ENCODE assay signal across 8 cellular contexts in the genomic region with DNA sequence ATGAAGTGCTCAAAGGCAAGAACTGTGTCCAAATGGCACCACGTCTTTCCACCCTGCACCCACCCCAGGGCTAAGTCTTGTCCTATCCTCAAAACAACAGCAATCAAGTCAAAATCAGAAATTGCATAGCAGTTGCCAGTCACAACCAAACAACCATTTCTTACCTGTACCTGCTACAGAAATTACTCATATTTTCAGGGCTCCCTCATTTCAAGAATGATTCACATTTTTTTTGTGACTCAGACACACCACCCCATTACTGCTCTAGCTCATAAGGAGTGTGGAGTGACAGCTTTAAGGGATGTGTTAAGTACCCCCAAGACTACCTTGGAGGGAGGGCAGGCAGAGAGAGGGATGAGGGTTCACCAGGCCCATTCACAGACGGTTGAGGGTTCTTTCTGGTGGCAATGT.
DNase-seq lines count a peak whose midpoint lies in the region; ATAC-seq and TF ChIP-seq lines count a peak whose summit lies in the region.

No MANE protein-coding gene starts in this region.

- H3K9me3 Mint-ChIP-seq in activated CD8-positive, alpha-beta memory T cell treated with anti-CD3 and anti-CD28 coated beads, Interleukin-2, amount 10 ng/mL, durations not matched to agents 7 days and 5 days (ENCODE audit: low read depth) = no peaks in the 10 kb centered on the region
- H3K9me3 Mint-ChIP-seq in activated T-cell treated with anti-CD3 and anti-CD28 coated beads, Interleukin-2, amount 50 U/mL, for 72 hours = peaks cover 2% of the 10 kb centered on the region in 2 donors
- no peaks in the 10 kb centered on the region for H3K9me3 Mint-ChIP-seq in stimulated activated memory B cell treated with anti-CD40 and anti-IgM and Interleukin-4, amounts not matched to agents 10 μg/mL and 1 μg/mL and 100 μg/mL, for 72 hours
- H3K9me3 Mint-ChIP-seq in progenitor cell of endocrine pancreas (ENCODE audit: low read depth) = no peaks in the 10 kb centered on the region

- no peak for TF ChIP-seq CTCF in progenitor cell of endocrine pancreas (IDR thresholded peaks at IDR 0.05; ENCODE audit: unreplicated experiment)

- H3K4me3 Mint-ChIP-seq in activated CD8-positive, alpha-beta memory T cell treated with anti-CD3 and anti-CD28 coated beads, Interleukin-2, amount 10 ng/mL, durations not matched to agents 7 days and 5 days = peak overlapping the region; percentile 36
- peak overlapping the region; percentile 70 to 83 for H3K4me3 Mint-ChIP-seq in activated T-cell treated with anti-CD3 and anti-CD28 coated beads, Interleukin-2, amount 50 U/mL, for 72 hours
- no peak overlapping the region for H3K4me3 Mint-ChIP-seq in stimulated activated memory B cell treated with anti-CD40 and anti-IgM and Interleukin-4, amounts not matched to agents 10 μg/mL and 1 μg/mL and 100 μg/mL, for 72 hours
- no peak overlapping the region for H3K4me3 Mint-ChIP-seq in progenitor cell of endocrine pancreas (ENCODE audit: low read depth)

- DNase-seq in activated CD8-positive, alpha-beta memory T cell treated with anti-CD3 and anti-CD28 coated beads, Interleukin-2, amount 10 ng/mL, durations not matched to agents 7 days and 5 days = peak; percentile 74
- DNase-seq in activated CD8-positive, alpha-beta memory T cell treated with anti-CD3 and anti-CD28 coated beads, Interleukin-2, amount 50 U/mL, for 4 hours = no peak
- peak; percentile 77 to 82 for DNase-seq in activated T-cell treated with anti-CD3 and anti-CD28 coated beads, Interleukin-2, amount 50 U/mL, for 72 hours
- DNase-seq in progenitor cell of endocrine pancreas (ENCODE audit: low spot score, unreplicated experiment) (no peak), AML-193 (lab: John Stamatoyannopoulos, UW) (no peak)
- DNase-seq in central memory CD4-positive, alpha-beta T cell = no peak

- peak; percentile 94 for ATAC-seq in activated CD8-positive, alpha-beta memory T cell treated with anti-CD3 and anti-CD28 coated beads, Interleukin-2, amount 10 ng/mL, durations not matched to agents 7 days and 5 days
- ATAC-seq in HG03060 (IDR thresholded peaks at IDR 0.05; ENCODE audit: low read depth, unreplicated experiment) = peak; percentile 76
- ATAC-seq in activated T-cell treated with anti-CD3 and anti-CD28 coated beads, Interleukin-2, amount 50 U/mL, for 72 hours (replicated peaks in 1 of 2) = peak; percentile 92 to 94
- peak; percentile 77 for ATAC-seq in stimulated activated memory B cell treated with anti-CD40 and anti-IgM and Interleukin-4, amounts not matched to agents 10 μg/mL and 1 μg/mL and 100 μg/mL, for 72 hours

- H3K4me1 Mint-ChIP-seq in activated CD8-positive, alpha-beta memory T cell treated with anti-CD3 and anti-CD28 coated beads, Interleukin-2, amount 10 ng/mL, durations not matched to agents 7 days and 5 days = peaks cover 89% of the 10 kb centered on the region
- H3K4me1 Mint-ChIP-seq in activated T-cell treated with anti-CD3 and anti-CD28 coated beads, Interleukin-2, amount 50 U/mL, for 72 hours (ENCODE audit: low read depth) = peaks cover 86% of the 10 kb centered on the region
- no peaks in the 10 kb centered on the region for H3K4me1 Mint-ChIP-seq in stimulated activated memory B cell treated with anti-CD40 and anti-IgM and Interleukin-4, amounts not matched to agents 10 μg/mL and 1 μg/mL and 100 μg/mL, for 72 hours
- H3K4me1 Mint-ChIP-seq in progenitor cell of endocrine pancreas (ENCODE audit: low read depth) = peaks cover 9% of the 10 kb centered on the region

- H3K27ac Mint-ChIP-seq in activated CD8-positive, alpha-beta memory T cell treated with anti-CD3 and anti-CD28 coated beads, Interleukin-2, amount 10 ng/mL, durations not matched to agents 7 days and 5 days = peak overlapping the region; percentile 84
- H3K27ac Mint-ChIP-seq in activated T-cell treated with anti-CD3 and anti-CD28 coated beads, Interleukin-2, amount 50 U/mL, for 72 hours = peak overlapping the region; percentile 95
- H3K27ac Mint-ChIP-seq in stimulated activated memory B cell treated with anti-CD40 and anti-IgM and Interleukin-4, amounts not matched to agents 10 μg/mL and 1 μg/mL and 100 μg/mL, for 72 hours = no peak overlapping the region
- no peak overlapping the region for H3K27ac Mint-ChIP-seq in progenitor cell of endocrine pancreas

- no peaks in the 10 kb centered on the region for H3K27me3 Mint-ChIP-seq in activated CD8-positive, alpha-beta memory T cell treated with anti-CD3 and anti-CD28 coated beads, Interleukin-2, amount 10 ng/mL, durations not matched to agents 7 days and 5 days
- no peaks in the 10 kb centered on the region for H3K27me3 Mint-ChIP-seq in activated T-cell treated with anti-CD3 and anti-CD28 coated beads, Interleukin-2, amount 50 U/mL, for 72 hours (ENCODE audit: low read depth)
- peaks cover 8% of the 10 kb centered on the region for H3K27me3 Mint-ChIP-seq in stimulated activated memory B cell treated with anti-CD40 and anti-IgM and Interleukin-4, amounts not matched to agents 10 μg/mL and 1 μg/mL and 100 μg/mL, for 72 hours
- H3K27me3 Mint-ChIP-seq in progenitor cell of endocrine pancreas = no peaks in the 10 kb centered on the region

- CTCF ChIA-PET in activated CD8-positive, alpha-beta memory T cell treated with anti-CD3 and anti-CD28 coated beads, Interleukin-2, amount 10 ng/mL, durations not matched to agents 7 days and 5 days (lab: Charles Lee) = interaction anchor here (0.7 to 3.6 kb wide), 8 partner anchors 27 to 207 kb away, joined by 3 to 18 read pairs (median 3); no protein-coding TSS in a partner anchor

- peaks cover 53% of the 10 kb centered on the region for H3K36me3 Mint-ChIP-seq in activated CD8-positive, alpha-beta memory T cell treated with anti-CD3 and anti-CD28 coated beads, Interleukin-2, amount 10 ng/mL, durations not matched to agents 7 days and 5 days
- H3K36me3 Mint-ChIP-seq in activated T-cell treated with anti-CD3 and anti-CD28 coated beads, Interleukin-2, amount 50 U/mL, for 72 hours (ENCODE audit: insufficient read depth in 2 of 2) = peaks cover 22 to 27% of the 10 kb centered on the region in 2 donors
- no peaks in the 10 kb centered on the region for H3K36me3 Mint-ChIP-seq in stimulated activated memory B cell treated with anti-CD40 and anti-IgM and Interleukin-4, amounts not matched to agents 10 μg/mL and 1 μg/mL and 100 μg/mL, for 72 hours
- no peaks in the 10 kb centered on the region for H3K36me3 Mint-ChIP-seq in progenitor cell of endocrine pancreas (ENCODE audit: insufficient read depth)

Comparison
In these comparisons a context has a peak if more than half of its experiments do, and no peak if none do; other contexts are left out.
1. DNase-seq: peak in activated CD8-positive, alpha-beta memory T cell treated with anti-CD3 and anti-CD28 coated beads, Interleukin-2, amount 10 ng/mL, durations not matched to agents 7 days and 5 days (single experiment) and activated T-cell treated with anti-CD3 and anti-CD28 coated beads, Interleukin-2, amount 50 U/mL, for 72 hours (2 of 2); none in activated CD8-positive, alpha-beta memory T cell treated with anti-CD3 and anti-CD28 coated beads, Interleukin-2, amount 50 U/mL, for 4 hours (single experiment), progenitor cell of endocrine pancreas (single experiment), AML-193 (0 of 2) and central memory CD4-positive, alpha-beta T cell (single experiment).
2. H3K27ac Mint-ChIP-seq: peak in activated CD8-positive, alpha-beta memory T cell treated with anti-CD3 and anti-CD28 coated beads, Interleukin-2, amount 10 ng/mL, durations not matched to agents 7 days and 5 days (single experiment) and activated T-cell treated with anti-CD3 and anti-CD28 coated beads, Interleukin-2, amount 50 U/mL, for 72 hours (single experiment); none in stimulated activated memory B cell treated with anti-CD40 and anti-IgM and Interleukin-4, amounts not matched to agents 10 μg/mL and 1 μg/mL and 100 μg/mL, for 72 hours (single experiment) and progenitor cell of endocrine pancreas (single experiment).
3. H3K4me3 Mint-ChIP-seq: peak in activated CD8-positive, alpha-beta memory T cell treated with anti-CD3 and anti-CD28 coated beads, Interleukin-2, amount 10 ng/mL, durations not matched to agents 7 days and 5 days (single experiment) and activated T-cell treated with anti-CD3 and anti-CD28 coated beads, Interleukin-2, amount 50 U/mL, for 72 hours (2 of 2); none in stimulated activated memory B cell treated with anti-CD40 and anti-IgM and Interleukin-4, amounts not matched to agents 10 μg/mL and 1 μg/mL and 100 μg/mL, for 72 hours (single experiment) and progenitor cell of endocrine pancreas (single experiment).
4. Peak in every context shown above with its lines, with median percentiles within 50 percentile points of each other: ATAC-seq.